ENCODE assay signal across 9 cellular contexts in the genomic region with DNA sequence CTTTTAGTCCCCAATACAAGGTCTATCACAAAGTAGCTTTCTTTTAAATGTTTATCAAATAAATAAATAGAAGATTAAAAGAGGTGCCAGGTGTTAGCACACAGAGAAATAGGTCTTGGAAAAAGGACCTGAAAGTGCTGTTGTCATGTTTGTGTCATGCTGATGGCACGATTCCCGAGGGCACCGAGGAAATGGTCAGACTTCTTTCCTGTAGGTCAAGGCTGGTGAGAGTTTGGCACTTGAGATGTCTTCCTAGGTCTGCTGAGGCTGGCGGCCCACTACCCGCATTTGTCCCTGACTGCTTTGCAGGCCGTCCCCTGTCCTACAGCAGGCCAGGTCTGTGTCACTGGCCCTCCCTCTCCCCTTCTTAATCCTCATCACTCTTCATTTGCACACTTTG.
"Had no signal": no experiment of that assay in that cellular context is flagged by ENCODE, and none has a peak within 500 bp of the region (broad histone marks: within the 10 kb centered on the region; RNA-seq: fewer than 3 reads in every experiment).

No MANE protein-coding gene starts in this region.

- H3K9ac ChIP-seq: neural progenitor cell had no signal

- DNase-seq: activated naive CD4-positive, alpha-beta T cell treated with anti-CD3 and anti-CD28 coated beads, Interleukin-2, amount 10 ng/mL, durations not matched to agents 7 days and 5 days; endodermal cell; erythroblast; immature natural killer cell had no signal

- H3K4me2 ChIP-seq: neural progenitor cell, smooth muscle cell had no signal

- H3K27me3 ChIP-seq: neural progenitor cell, tibial nerve, vagina had no signal

- H2AFZ ChIP-seq: neural progenitor cell had no signal

- ATAC-seq: activated CD4-positive, CD25-positive, alpha-beta regulatory T cell treated with anti-CD3 and anti-CD28 coated beads, Interleukin-2, amount 50 U/mL, for 24 hours had no signal

- H3K36me3 ChIP-seq: neural progenitor cell, vagina had no signal

- H3K9me3 ChIP-seq: tibial nerve, vagina had no signal

- H3K27ac ChIP-seq: neural progenitor cell, tibial nerve, vagina had no signal

- H3K4me3 ChIP-seq: neural progenitor cell, smooth muscle cell, tibial nerve, vagina had no signal
